Comparison of ENCODE assay signal across 21 cellular contexts in genomic region chr16:75575976-75576375, GRCh38. TPM values are rescaled to one million over a fixed set of nuclear protein-coding genes. Genes with fewer than 3 reads are reported as not detected.
DNase-seq lines count a peak whose midpoint lies in the region; ATAC-seq and TF ChIP-seq lines count a peak whose summit lies in the region.
"Had no signal": no experiment of that assay in that cellular context is flagged by ENCODE, and none has a peak within 500 bp of the region (broad histone marks: within the 10 kb centered on the region; RNA-seq: fewer than 3 reads in every experiment).

No MANE protein-coding gene starts in this region.

- H3K4me1 Mint-ChIP-seq in CD8-positive, alpha-beta T cell (ENCODE audit: low read depth): peaks cover 40% of the 10 kb centered on the region
- peaks cover 15 to 17% of the 10 kb centered on the region in 2 donors for H3K4me1 Mint-ChIP-seq in effector memory CD8-positive, alpha-beta T cell (ENCODE audit: low read depth in 2 of 2)

- DNase-seq in CD8-positive, alpha-beta T cell: no peak
- no peak for DNase-seq in effector memory CD8-positive, alpha-beta T cell
- DNase-seq in upper lobe of right lung (no peak), kidney glomerular epithelial cell (lab: John Stamatoyannopoulos, UW) (no peak)
- DNase-seq: COR-L47; DND-41; foreskin keratinocyte; islet precursor cell; Kasumi-1; NCI-H1092; NCI-H2029; stimulated activated CD8-positive, alpha-beta memory T cell treated with anti-CD3 and anti-CD28 coated beads, Interleukin-4, amount 100 ng/mL, for 48 hours; WERI-Rb-1 had no signal

- H3K27ac ChIP-seq in CD8-positive, alpha-beta T cell (ENCODE audit: low read depth, low read length): no peak overlapping the region
- H3K27ac ChIP-seq in upper lobe of right lung: no peak overlapping the region
- H3K27ac ChIP-seq: foreskin keratinocyte, SJSA1, WERI-Rb-1 had no signal

- peaks cover 85% of the 10 kb centered on the region for H3K36me3 Mint-ChIP-seq in CD8-positive, alpha-beta T cell
- peaks cover 56% of the 10 kb centered on the region for H3K36me3 Mint-ChIP-seq in effector memory CD8-positive, alpha-beta T cell (ENCODE audit: insufficient read depth)

- no peak for ATAC-seq in CD8-positive, alpha-beta T cell
- ATAC-seq in HG02759 (IDR thresholded peaks at IDR 0.05; ENCODE audit: unreplicated experiment) (peak; percentile 2), SK-N-SH treated with all-trans-retinoic acid at 6 μM for 48 hours (no peak), upper lobe of right lung (no peak)
- no peak for ATAC-seq in effector memory CD8-positive, alpha-beta T cell (replicated peaks)
- ATAC-seq: foreskin keratinocyte, Panc1 had no signal

- no peak overlapping the region for H3K4me3 ChIP-seq in CD8-positive, alpha-beta T cell (ENCODE audit: low read depth, low read length)
- no peak overlapping the region for H3K4me3 ChIP-seq in upper lobe of right lung
- H3K4me3 ChIP-seq: lung, SJSA1 had no signal

- no peaks in the 10 kb centered on the region for H3K27me3 Mint-ChIP-seq in CD8-positive, alpha-beta T cell (ENCODE audit: low read depth)
- H3K27me3 Mint-ChIP-seq in effector memory CD8-positive, alpha-beta T cell: no peaks in the 10 kb centered on the region

- CTCF ChIA-PET in CD8-positive, alpha-beta T cell (lab: Charles Lee): interaction anchor here (1.4 kb wide), 1 partner anchor 8 kb away, joined by 4 read pairs; no protein-coding TSS in a partner anchor

- peak overlapping the region; percentile 41 for H3K27ac Mint-ChIP-seq in CD8-positive, alpha-beta T cell
- H3K27ac Mint-ChIP-seq in effector memory CD8-positive, alpha-beta T cell: peak overlapping the region; percentile 11 to 27

- H3K9me3 ChIP-seq in CD8-positive, alpha-beta T cell (ENCODE audit: low read length): no peaks in the 10 kb centered on the region
- no peaks in the 10 kb centered on the region for H3K9me3 ChIP-seq in upper lobe of right lung
- H3K9me3 ChIP-seq: SJSA1 had no signal

- H3K9me3 Mint-ChIP-seq in CD8-positive, alpha-beta T cell: no peaks in the 10 kb centered on the region
- no peaks in the 10 kb centered on the region for H3K9me3 Mint-ChIP-seq in effector memory CD8-positive, alpha-beta T cell

- no peak for TF ChIP-seq CTCF in CD8-positive, alpha-beta T cell (IDR thresholded peaks at IDR 0.05)
- no peak for TF ChIP-seq CTCF in upper lobe of right lung (IDR thresholded peaks at IDR 0.05)

- no peak overlapping the region for H3K4me3 Mint-ChIP-seq in CD8-positive, alpha-beta T cell
- H3K4me3 Mint-ChIP-seq in effector memory CD8-positive, alpha-beta T cell: no peak overlapping the region

- peaks cover 32% of the 10 kb centered on the region for H3K36me3 ChIP-seq in CD8-positive, alpha-beta T cell (ENCODE audit: insufficient read depth, low read length)
- peaks cover 92% of the 10 kb centered on the region for H3K36me3 ChIP-seq in upper lobe of right lung

- intact Hi-C loops in CD8-positive, alpha-beta T cell (cut with DNase I, micrococcal nuclease): no loop called here
- intact Hi-C loops in upper lobe of right lung (cut with DNase I): no loop called here

- H3K4me1 ChIP-seq in CD8-positive, alpha-beta T cell (ENCODE audit: insufficient read depth, low read length): no peaks in the 10 kb centered on the region
- H3K4me1 ChIP-seq in upper lobe of right lung: peaks cover 13% of the 10 kb centered on the region
- H3K4me1 ChIP-seq: foreskin keratinocyte, SJSA1 had no signal

- POLR2A ChIA-PET in CD8-positive, alpha-beta T cell (lab: Charles Lee): interaction anchor here (1.3 to 1.5 kb wide), 2 partner anchors 9 to 46 kb away, joined by 4 to 9 read pairs; partner anchors contain the start of gene GABARAPL2

- no peaks in the 10 kb centered on the region for H3K27me3 ChIP-seq in CD8-positive, alpha-beta T cell (ENCODE audit: insufficient read depth, low read length)
- no peaks in the 10 kb centered on the region for H3K27me3 ChIP-seq in upper lobe of right lung
- H3K27me3 ChIP-seq: foreskin keratinocyte, SJSA1 had no signal

TF ChIP-seq in SK-N-SH treated with all-trans-retinoic acid at 6 μM for 48 hours, 23 proteins besides CTCF, POLR2A, EP300 and RAD21 (continues in another document):
- TF ChIP-seq CSDC2 (CRISPR knock-in tag; IDR thresholded peaks at IDR 0.05) (no peak), PPARA (CRISPR knock-in tag; IDR thresholded peaks at IDR 0.05; ENCODE audit: borderline replicate concordance) (no peak), GLIS3 (CRISPR knock-in tag; IDR thresholded peaks at IDR 0.05) (no peak), ZC3H10 (CRISPR knock-in tag; IDR thresholded peaks at IDR 0.05) (no peak), ZNF8 (CRISPR knock-in tag; IDR thresholded peaks at IDR 0.05) (no peak), SNAI2 (CRISPR knock-in tag; IDR thresholded peaks at IDR 0.05) (no peak), TSHZ2 (CRISPR knock-in tag; IDR thresholded peaks at IDR 0.05) (no peak), PATZ1 (CRISPR knock-in tag; IDR thresholded peaks at IDR 0.05; ENCODE audit: borderline replicate concordance) (no peak), CSRNP3 (CRISPR knock-in tag; IDR thresholded peaks at IDR 0.05) (no peak), OSR1 (CRISPR knock-in tag; IDR thresholded peaks at IDR 0.05) (no peak), POU6F1 (CRISPR knock-in tag; IDR thresholded peaks at IDR 0.05; ENCODE audit: borderline replicate concordance, low read depth) (no peak), ZNF565 (CRISPR knock-in tag; conservative IDR thresholded peaks at IDR 0.05; ENCODE audit: low read depth) (no peak), ZFP3 (CRISPR knock-in tag; IDR thresholded peaks at IDR 0.05) (no peak)

RNA-seq across cellular contexts. Expression of gene GABARAPL2, which starts 9.8 kb away (rescaled TPM):
- 10 to 100 TPM; 37.4 to 39.4 TPM for total RNA-seq in CD8-positive, alpha-beta T cell
- total RNA-seq in upper lobe of right lung: 109 TPM

RNA-seq across cellular contexts. Expression of gene TMEM231, which starts 19.9 kb away (rescaled TPM):
- total RNA-seq in CD8-positive, alpha-beta T cell: 1 to 10 TPM; 2.1 to 2.8 TPM
- 4.5 TPM for total RNA-seq in upper lobe of right lung

RNA-seq across cellular contexts. Expression of gene CHST5, which starts 40.1 kb away (rescaled TPM):
- not detected for total RNA-seq in CD8-positive, alpha-beta T cell
- not detected for total RNA-seq in upper lobe of right lung
- total RNA-seq: dermis microvascular lymphatic vessel endothelial cell; epithelial cell of proximal tubule; T-helper 2 cell treated with Interferon-gamma antibody and Interleukin-4, amounts not matched to agents 100 ng/mL and 5 ng/mL, for 36 hours had no signal

RNA-seq across cellular contexts. Expression of gene ADAT1, which starts 47.1 kb away (rescaled TPM):
- total RNA-seq in CD8-positive, alpha-beta T cell: 10 to 100 TPM; 44.4 to 47.6 TPM
- total RNA-seq in upper lobe of right lung: 44.8 TPM
